23 cellular contexts compared by ENCODE assay signal in genomic region chr11:112509300-112509699, GRCh38.
"Had no signal": no experiment of that assay in that cellular context is flagged by ENCODE, and none has a peak within 500 bp of the region (broad histone marks: within the 10 kb centered on the region; RNA-seq: fewer than 3 reads in every experiment).

No MANE protein-coding gene starts in this region.

- DNase-seq: activated CD4-positive, alpha-beta T cell treated with anti-CD3 and anti-CD28 coated beads, Interleukin-2, amount 10 ng/mL, durations not matched to agents 24 days and 14 days; activated CD4-positive, alpha-beta T cell treated with anti-CD3 and anti-CD28 coated beads, Interleukin-2, amount 50 U/mL, for 4 hours; activated CD8-positive, alpha-beta T cell treated with anti-CD3 and anti-CD28 coated beads, Interleukin-2, amount 10 ng/mL, durations not matched to agents 7 days and 5 days; activated gamma-delta T cell; activated naive CD4-positive, alpha-beta T cell treated with Interleukin-2 at 50 U/mL for 16 hours; activated naive CD8-positive, alpha-beta T cell treated with anti-CD3 and anti-CD28 coated beads, Interleukin-2, amount 10 ng/mL, durations not matched to agents 7 days and 5 days; activated T-cell treated with anti-CD3 and anti-CD28 coated beads, Interleukin-2, amount 50 U/mL, for 24 hours; amygdala; NCI-H1105; NCI-H1417 treated with DMSO at 0.1 percent for 48 hours; NCI-H187 treated with DMSO at 0.1 percent for 48 hours; NCI-H2081 treated with DMSO at 0.1 percent for 48 hours; NCI-H345; NCI-H524 treated with DMSO at 0.1 percent for 48 hours; PC-3; Peyer's patch; RPMI8226; SHP77 treated with DMSO at 0.1 percent for 48 hours; SK-N-SH had no signal

- FAIRE-seq: TTC549 had no signal

- ATAC-seq: activated CD8-positive, alpha-beta T cell treated with anti-CD3 and anti-CD28 coated beads, Interleukin-2, amount 10 ng/mL, durations not matched to agents 7 days and 5 days; PC-3 had no signal

- H3K27ac ChIP-seq: ascending aorta, KMS-11, Peyer's patch, SJSA1 had no signal

- H3K27me3 ChIP-seq: ascending aorta, Peyer's patch, SJSA1 had no signal

- H3K9ac ChIP-seq: KMS-11, SK-N-SH had no signal

- H3K4me3 ChIP-seq: ascending aorta, Peyer's patch, SJSA1 had no signal

- H3K4me1 ChIP-seq: ascending aorta, Peyer's patch had no signal

- H3K36me3 ChIP-seq: ascending aorta, Peyer's patch, SJSA1 had no signal

- H3K4me2 ChIP-seq: KMS-11, SK-N-SH had no signal

- H3K9me3 ChIP-seq: ascending aorta, Peyer's patch, SJSA1, SK-N-SH had no signal
